ENCODE assay signal across 16 cellular contexts in genomic region chr20:57882451-57883161, GRCh38.
DNase-seq lines count a peak whose midpoint lies in the region; ATAC-seq lines count a peak whose summit lies in the region.
"Had no signal": no experiment of that assay in that cellular context is flagged by ENCODE, and none has a peak within 500 bp of the region (broad histone marks: within the 10 kb centered on the region; RNA-seq: fewer than 3 reads in every experiment).

No MANE protein-coding gene starts in this region.

- intact Hi-C loops in cardiac septum (cut with DNase I): no loop called here
- intact Hi-C loops in left cardiac atrium (cut with DNase I): no loop called here

- ATAC-seq in left cardiac atrium (no peak), left lobe of liver (no peak), GM19328 (IDR thresholded peaks at IDR 0.05; ENCODE audit: unreplicated experiment) (no peak), GM21529 (IDR thresholded peaks at IDR 0.05; ENCODE audit: unreplicated experiment) (no peak)
- ATAC-seq: esophagus mucosa; left lung; Panc1; stimulated activated memory B cell treated with anti-CD40 and anti-IgM and Interleukin-4, amounts not matched to agents 10 μg/mL and 1 μg/mL and 100 μg/mL, for 72 hours had no signal

- DNase-seq in cardiac septum (ENCODE audit: low spot score) (peak; percentile 55), left cardiac atrium (no peak), SW480 (ENCODE audit: low spot score) (peak; percentile 74), left lobe of liver (ENCODE audit: low spot score) (peak; percentile 35), ureter (ENCODE audit: low spot score) (peak; percentile 39)
- DNase-seq in activated effector memory CD4-positive, alpha-beta T cell treated with anti-CD3 and anti-CD28 coated beads, Interleukin-2, amount 50 U/mL, for 16 hours: no peak
- DNase-seq: activated CD4-positive, alpha-beta T cell treated with anti-CD3 and anti-CD28 coated beads, Interleukin-2, amount 10 ng/mL, durations not matched to agents 7 days and 5 days; left lung; NCI-H446 treated with DMSO at 0.1 percent for 48 hours; stimulated activated CD4-positive, alpha-beta T cell treated with anti-CD3 and anti-CD28 coated beads, Interleukin-4, amount 100 ng/mL, for 4 hours; uterus had no signal

Comparison
In these comparisons a context has a peak if more than half of its experiments do, and no peak if none do; other contexts are left out.
1. DNase-seq: peak in cardiac septum (single experiment), SW480 (single experiment), left lobe of liver (single experiment) and ureter (single experiment); none in left cardiac atrium (single experiment) and activated effector memory CD4-positive, alpha-beta T cell treated with anti-CD3 and anti-CD28 coated beads, Interleukin-2, amount 50 U/mL, for 16 hours (single experiment).